In genomic region chr5:169583424-169584215, GRCh38 we compare ENCODE assay signal across 1 cellular context.
TF ChIP-seq lines count a peak whose summit lies in the region.

Gene SPDL1 (plus strand): TSS chr5:169583773. CDS start chr5:169588417, 4,644 bp downstream.

TF ChIP-seq in HepG2, 621 proteins besides CTCF, POLR2A, EP300 and RAD21 (continued from another document and continues in another):
- no peak for TF ChIP-seq ZNF142 (CRISPR knock-in tag; IDR thresholded peaks at IDR 0.05)
- no peak for TF ChIP-seq ZNF777 (CRISPR knock-in tag; IDR thresholded peaks at IDR 0.05)
- 0 out of 2 replicates have a peak, but pooled peaks have one; percentile 36 for TF ChIP-seq ZNF431 (CRISPR knock-in tag; IDR thresholded peaks at IDR 0.05; ENCODE audit: borderline replicate concordance, low read depth)
- no peak for TF ChIP-seq KDM4B (CRISPR knock-in tag; IDR thresholded peaks at IDR 0.05)
- peak; percentile 84 for TF ChIP-seq MYPOP (CRISPR knock-in tag; IDR thresholded peaks at IDR 0.05)
- TF ChIP-seq HES4 (CRISPR knock-in tag; IDR thresholded peaks at IDR 0.05; ENCODE audit: borderline replicate concordance): peak; percentile 66; the same call in 1 of the 2 replicates
- TF ChIP-seq ELF1 (CRISPR knock-in tag; IDR thresholded peaks at IDR 0.05): no peak; the same call in 1 of the 2 replicates
- TF ChIP-seq ZNF275 (CRISPR knock-in tag; IDR thresholded peaks at IDR 0.05; ENCODE audit: borderline replicate concordance): no peak
- no peak for TF ChIP-seq ZNF225 (CRISPR knock-in tag; IDR thresholded peaks at IDR 0.05)
- no peak for TF ChIP-seq ZBTB42 (CRISPR knock-in tag; IDR thresholded peaks at IDR 0.05)
- TF ChIP-seq ZNF678 (CRISPR knock-in tag; IDR thresholded peaks at IDR 0.05): no peak
- no peak for TF ChIP-seq CEBPZ (IDR thresholded peaks at IDR 0.05; ENCODE audit: low read length)
- no peak for TF ChIP-seq REST (IDR thresholded peaks at IDR 0.05; ENCODE audit: borderline replicate concordance in 1 of 2, low read depth in 1 of 2, low read length in 2 of 2)
- no peak for TF ChIP-seq ZBTB3 (CRISPR knock-in tag; IDR thresholded peaks at IDR 0.05; ENCODE audit: borderline replicate concordance, low read depth)
- peak; percentile 59; the same call in 1 of the 2 replicates for TF ChIP-seq DR1 (CRISPR knock-in tag; IDR thresholded peaks at IDR 0.05)
- TF ChIP-seq YEATS2 (CRISPR knock-in tag; IDR thresholded peaks at IDR 0.05; ENCODE audit: borderline replicate concordance): peak; percentile 86; the same call in 1 of the 2 replicates
- no peak for TF ChIP-seq ZBTB33 (CRISPR knock-in tag; IDR thresholded peaks at IDR 0.05)
- no peak for TF ChIP-seq PTBP1 (IDR thresholded peaks at IDR 0.05; ENCODE audit: low read depth, low read length, poor library complexity, severe bottlenecking)
- peak; percentile 25; the same call in 1 of the 2 replicates for TF ChIP-seq ZBTB26 (CRISPR knock-in tag; IDR thresholded peaks at IDR 0.05; ENCODE audit: borderline replicate concordance)
- TF ChIP-seq ZSCAN5A (CRISPR knock-in tag; IDR thresholded peaks at IDR 0.05; ENCODE audit: borderline replicate concordance): peak; percentile 56; the same call in 1 of the 2 replicates
- peak; percentile 59; the same call in 1 of the 2 replicates for TF ChIP-seq TAF1 (CRISPR knock-in tag; IDR thresholded peaks at IDR 0.05)
- no peak for TF ChIP-seq ZNF3 (CRISPR knock-in tag; IDR thresholded peaks at IDR 0.05)
- TF ChIP-seq NR1H2 (CRISPR knock-in tag; IDR thresholded peaks at IDR 0.05; ENCODE audit: borderline replicate concordance, low read depth): no peak
- peak; percentile 34; the same call in 1 of the 2 replicates for TF ChIP-seq HDAC1 (CRISPR knock-in tag; IDR thresholded peaks at IDR 0.05)
- no peak for TF ChIP-seq ZBTB49 (CRISPR knock-in tag; IDR thresholded peaks at IDR 0.05; ENCODE audit: borderline replicate concordance)
- TF ChIP-seq ZNF501 (CRISPR knock-in tag; IDR thresholded peaks at IDR 0.05): peak; percentile 88
- TF ChIP-seq HMGXB4 (CRISPR knock-in tag; IDR thresholded peaks at IDR 0.05; ENCODE audit: borderline replicate concordance in 1 of 2, low read depth in 1 of 2): peak in 1 of 2 experiments; percentile 66; a peak in 2 of 4 replicates
